Comparison of ENCODE assay signal across 13 cellular contexts in genomic region chr18:54254265-54254758, GRCh38. TPM values are rescaled to one million over a fixed set of nuclear protein-coding genes. Genes with fewer than 3 reads are reported as not detected.
DNase-seq lines count a peak whose midpoint lies in the region; ATAC-seq and TF ChIP-seq lines count a peak whose summit lies in the region.
"Had no signal": no experiment of that assay in that cellular context is flagged by ENCODE, and none has a peak within 500 bp of the region (broad histone marks: within the 10 kb centered on the region; RNA-seq: fewer than 3 reads in every experiment).

No MANE protein-coding gene starts in this region.

- H3K4me2 ChIP-seq in parathyroid adenoma (ENCODE audit: low read length), result peak overlapping the region; percentile 10

- H2AFZ ChIP-seq in parathyroid adenoma, result peak overlapping the region; percentile 71

- H3K4me1 ChIP-seq in esophagus squamous epithelium (peaks cover 0 to 89% (median 33%) of the 10 kb centered on the region in 3 donors), parathyroid adenoma (peaks cover 8% of the 10 kb centered on the region)

- H3K27ac Mint-ChIP-seq in activated naive CD8-positive, alpha-beta T cell treated with anti-CD3 and anti-CD28 coated beads, Interleukin-2, amount 50 U/mL, for 24 hours, result no peak overlapping the region
- H3K27ac Mint-ChIP-seq: T-helper 2 cell treated with Interferon-gamma antibody and Interleukin-4, amounts not matched to agents 5 μg/mL and 100 μg/mL, for 36 hours had no signal

- no peaks in the 10 kb centered on the region for H3K27me3 Mint-ChIP-seq in activated naive CD8-positive, alpha-beta T cell treated with anti-CD3 and anti-CD28 coated beads, Interleukin-2, amount 50 U/mL, for 24 hours

- H3K4me3 ChIP-seq in esophagus squamous epithelium (no peak overlapping the region), parathyroid adenoma (ENCODE audit: low read depth, low read length) (no peak overlapping the region)
- H3K4me3 ChIP-seq: gastroesophageal sphincter, stomach had no signal

- TF ChIP-seq CTCF in esophagus squamous epithelium (IDR thresholded peaks at IDR 0.05), result no peak
- no peak for TF ChIP-seq CTCF in parathyroid adenoma (IDR thresholded peaks at IDR 0.05)

- no peaks in the 10 kb centered on the region for H3K9me3 ChIP-seq in esophagus squamous epithelium
- H3K9me3 ChIP-seq in parathyroid adenoma (ENCODE audit: control insufficient read depth, low read length), result no peaks in the 10 kb centered on the region
- H3K9me3 ChIP-seq: gastroesophageal sphincter, stomach had no signal

- H3K79me2 ChIP-seq in parathyroid adenoma, result no peaks in the 10 kb centered on the region

- no peak for ATAC-seq in GM18511 (IDR thresholded peaks at IDR 0.05; ENCODE audit: unreplicated experiment)
- no peak for ATAC-seq in activated naive CD8-positive, alpha-beta T cell treated with anti-CD3 and anti-CD28 coated beads, Interleukin-2, amount 50 U/mL, for 24 hours
- ATAC-seq: gastroesophageal sphincter had no signal

- H3K9ac ChIP-seq in parathyroid adenoma, result no peak overlapping the region

- H3K36me3 Mint-ChIP-seq in activated naive CD8-positive, alpha-beta T cell treated with anti-CD3 and anti-CD28 coated beads, Interleukin-2, amount 50 U/mL, for 24 hours (ENCODE audit: low read depth), result no peaks in the 10 kb centered on the region

- intact Hi-C loops in esophagus squamous epithelium (cut with DNase I), result no loop called here

- no peaks in the 10 kb centered on the region for H3K36me3 ChIP-seq in esophagus squamous epithelium
- no peaks in the 10 kb centered on the region for H3K36me3 ChIP-seq in parathyroid adenoma (ENCODE audit: control insufficient read depth, insufficient read depth, low read length)
- H3K36me3 ChIP-seq: gastroesophageal sphincter, stomach had no signal

- no peaks in the 10 kb centered on the region for H3K9me3 Mint-ChIP-seq in activated naive CD8-positive, alpha-beta T cell treated with anti-CD3 and anti-CD28 coated beads, Interleukin-2, amount 50 U/mL, for 24 hours
- H3K9me3 Mint-ChIP-seq: T-helper 2 cell treated with Interferon-gamma antibody and Interleukin-4, amounts not matched to agents 5 μg/mL and 100 μg/mL, for 36 hours had no signal

- TF ChIP-seq POLR2A in esophagus squamous epithelium (IDR thresholded peaks at IDR 0.05), result no peak

- H3K4me3 Mint-ChIP-seq in activated naive CD8-positive, alpha-beta T cell treated with anti-CD3 and anti-CD28 coated beads, Interleukin-2, amount 50 U/mL, for 24 hours, result no peak overlapping the region
- H3K4me3 Mint-ChIP-seq: T-helper 2 cell treated with Interferon-gamma antibody and Interleukin-4, amounts not matched to agents 5 μg/mL and 100 μg/mL, for 36 hours had no signal

- 20 to 27% methylated on average over 10 of the region's 10 CpGs for WGBS in esophagus squamous epithelium, 2 donors

- peak; percentile 33 for DNase-seq in ELR (ENCODE audit: low read depth)
- DNase-seq in NCI-H526 treated with DMSO at 0.1 percent for 48 hours (lab: John Stamatoyannopoulos, UW), result peak; percentile 51
- no peak for DNase-seq in esophagus squamous epithelium (lab: John Stamatoyannopoulos, UW)
- no peak for DNase-seq in NCI-H1092 (lab: John Stamatoyannopoulos, UW)
- no peak for DNase-seq in T-helper 2 cell
- no peak for DNase-seq in activated naive CD8-positive, alpha-beta T cell treated with anti-CD3 and anti-CD28 coated beads, Interleukin-2, amount 50 U/mL, for 24 hours
- DNase-seq: activated effector memory CD4-positive, alpha-beta T cell treated with anti-CD3 and anti-CD28 coated beads, Interleukin-2, amount 50 U/mL, for 16 hours; DMS79 treated with DMSO at 0.1 percent for 48 hours; stomach had no signal

- H3K27me3 ChIP-seq in esophagus squamous epithelium (no peaks in the 10 kb centered on the region), parathyroid adenoma (ENCODE audit: control insufficient read depth, insufficient read depth, low read length) (no peaks in the 10 kb centered on the region)
- H3K27me3 ChIP-seq: gastroesophageal sphincter, stomach had no signal

- H3K27ac ChIP-seq in esophagus squamous epithelium (peak overlapping the region in 3 of 4 donors; percentile 79 to 83 (median 83)), parathyroid adenoma (peak overlapping the region; percentile 13)
- H3K27ac ChIP-seq: gastroesophageal sphincter, stomach had no signal

- peaks cover 26% of the 10 kb centered on the region for H3K4me1 Mint-ChIP-seq in activated naive CD8-positive, alpha-beta T cell treated with anti-CD3 and anti-CD28 coated beads, Interleukin-2, amount 50 U/mL, for 24 hours

RNA-seq across cellular contexts. Expression of gene POLI, which starts 15.0 kb away (rescaled TPM):
- total RNA-seq in esophagus squamous epithelium, result 10 to 100 TPM in 2 of 4 donors, 1 to 10 TPM in 2; 5.0 to 24.2 (median 9.7) TPM

RNA-seq across cellular contexts. Expression of gene MBD2, which starts 29.8 kb away (rescaled TPM):
- 10 to 100 TPM; 38.2 to 48.4 (median 46.3) TPM for total RNA-seq in esophagus squamous epithelium

Comparison
In these comparisons a context has a peak if more than half of its experiments do, and no peak if none do; other contexts are left out.
1. DNase-seq: peak in ELR (single experiment) and NCI-H526 treated with DMSO at 0.1 percent for 48 hours (single experiment); none in esophagus squamous epithelium (single experiment), NCI-H1092 (single experiment), T-helper 2 cell (0 of 5) and activated naive CD8-positive, alpha-beta T cell treated with anti-CD3 and anti-CD28 coated beads, Interleukin-2, amount 50 U/mL, for 24 hours (single experiment).